In the genomic region with DNA sequence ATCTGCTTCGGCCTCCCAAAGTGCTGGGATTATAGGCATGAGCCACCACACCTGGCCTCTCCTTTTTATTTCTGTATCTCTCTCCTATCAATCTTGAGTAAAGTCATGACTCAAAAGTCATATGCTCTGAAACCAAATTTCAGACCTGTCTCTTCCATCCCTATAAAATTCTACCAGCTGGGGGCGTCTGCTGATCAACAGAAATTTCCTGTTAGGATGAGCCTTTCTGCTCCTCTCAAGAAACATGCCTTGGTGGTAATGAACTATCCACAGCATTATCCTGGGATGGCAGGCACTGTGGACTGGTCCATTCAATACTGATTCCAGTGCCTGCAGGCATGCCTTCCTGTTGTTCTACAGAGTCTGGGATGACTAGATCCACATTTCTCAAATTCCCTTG, we compare ENCODE assay signal across 16 cellular contexts.
DNase-seq lines count a peak whose midpoint lies in the region; ATAC-seq and TF ChIP-seq lines count a peak whose summit lies in the region.
"Had no signal": no experiment of that assay in that cellular context is flagged by ENCODE, and none has a peak within 500 bp of the region (broad histone marks: within the 10 kb centered on the region; RNA-seq: fewer than 3 reads in every experiment).

No MANE protein-coding gene starts in this region.

- no peaks in the 10 kb centered on the region for H3K36me3 ChIP-seq in heart right ventricle
- H3K36me3 ChIP-seq: thyroid gland had no signal

- DNase-seq in NCI-H1417 (lab: John Stamatoyannopoulos, UW) (peak; percentile 2 to 34 (median 25)), NCI-H1417 treated with DMSO at 0.1 percent for 48 hours (lab: John Stamatoyannopoulos, UW) (no peak), LNCaP clone FGC (ENCODE audit: low read depth) (no peak), nephron progenitor cell (no peak), RPMI8226 (no peak), heart right ventricle (no peak)
- DNase-seq: activated CD4-positive, alpha-beta T cell treated with anti-CD3 and anti-CD28 coated beads for 48 hours; effector memory CD4-positive, alpha-beta T cell; occipital lobe; small intestine; T-cell; thyroid gland had no signal

- H3K27me3 ChIP-seq in heart right ventricle = peaks cover 0 to 4% (median 0%) of the 10 kb centered on the region in 7 donors
- H3K27me3 ChIP-seq: thyroid gland had no signal

- H3K4me3 ChIP-seq in LNCaP clone FGC (ENCODE audit: low read depth, low read length) (no peak overlapping the region), heart right ventricle (no peak overlapping the region)
- H3K4me3 ChIP-seq: K562, thyroid gland had no signal

- intact Hi-C loops in heart right ventricle (cut with DNase I) = no loop called here

- H3K36me3 Mint-ChIP-seq in nephron progenitor cell (ENCODE audit: low read depth) = no peaks in the 10 kb centered on the region
- H3K36me3 Mint-ChIP-seq: T-cell had no signal

- no peaks in the 10 kb centered on the region for H3K27me3 Mint-ChIP-seq in nephron progenitor cell (ENCODE audit: low read depth, poor library complexity)
- H3K27me3 Mint-ChIP-seq: T-cell had no signal

- WGBS in heart right ventricle, 2 donors = 53 to 59% methylated on average over 2 of the region's 2 CpGs

- H3K4me1 ChIP-seq in heart right ventricle = no peaks in the 10 kb centered on the region
- H3K4me1 ChIP-seq: thyroid gland had no signal

- no peak overlapping the region for H3K27ac Mint-ChIP-seq in nephron progenitor cell
- H3K27ac Mint-ChIP-seq: activated T-helper 2 cell treated with anti-CD3 and anti-CD28 coated beads, Interferon-gamma antibody, Interleukin-2, Interleukin-4, amounts not matched to agents 10 μg/mL and 5 μg/mL and 100 μg/mL, durations not matched to agents 14 hours and 24 hours and 36 hours; T-cell had no signal

- no peak overlapping the region for H3K4me3 Mint-ChIP-seq in nephron progenitor cell
- H3K4me3 Mint-ChIP-seq: T-cell had no signal

- H3K27ac ChIP-seq in VCaP (no peak overlapping the region), heart right ventricle (no peak overlapping the region)
- H3K27ac ChIP-seq: thyroid gland had no signal

- H3K9me3 ChIP-seq in heart right ventricle = peaks cover 0 to 2% (median 0%) of the 10 kb centered on the region in 11 donors
- H3K9me3 ChIP-seq: thyroid gland had no signal

- peaks cover 24% of the 10 kb centered on the region for H3K4me1 Mint-ChIP-seq in nephron progenitor cell
- H3K4me1 Mint-ChIP-seq: T-cell had no signal

- TF ChIP-seq CTCF in LNCaP clone FGC (IDR thresholded peaks at IDR 0.05; ENCODE audit: control insufficient read depth, extremely low read depth, insufficient read depth) (peak; percentile 31), VCaP (conservative IDR thresholded peaks at IDR 0.05) (peak; percentile 49), nephron progenitor cell (IDR thresholded peaks at IDR 0.05) (peak; percentile 30), heart right ventricle (IDR thresholded peaks at IDR 0.05) (peak in 2 of 9 donors; percentile 9 to 15)

- no peaks in the 10 kb centered on the region for H3K9me3 Mint-ChIP-seq in nephron progenitor cell

- ATAC-seq in heart right ventricle (no peak), HG03457 (IDR thresholded peaks at IDR 0.05; ENCODE audit: unreplicated experiment) (no peak)
- ATAC-seq: K562, T-cell had no signal

Comparison
In these comparisons a context has a peak if more than half of its experiments do, and no peak if none do; other contexts are left out.
1. DNase-seq: peak in NCI-H1417 (3 of 3); none in NCI-H1417 treated with DMSO at 0.1 percent for 48 hours (single experiment), LNCaP clone FGC (single experiment), nephron progenitor cell (single experiment), RPMI8226 (single experiment) and heart right ventricle (0 of 2).